ENCODE assay signal across 19 cellular contexts in genomic region chr3:119945286-119945685, GRCh38.
A peak's percentile ranks its signal among the peaks of the same experiment; 100 is the strongest.
DNase-seq lines count a peak whose midpoint lies in the region; ATAC-seq, FAIRE-seq and TF ChIP-seq lines count a peak whose summit lies in the region.
"Had no signal": no experiment of that assay in that cellular context is flagged by ENCODE, and none has a peak within 500 bp of the region (broad histone marks: within the 10 kb centered on the region; RNA-seq: fewer than 3 reads in every experiment).

No MANE protein-coding gene starts in this region.

- H3K27ac ChIP-seq in SK-N-SH (ENCODE audit: low read depth in 2 of 2, low read length in 1 of 2) (no peak overlapping the region), K562 (ENCODE audit: extremely low read depth, low read depth, low read length) (no peak overlapping the region), small intestine (ENCODE audit: low read depth in 1 of 2, low read length in 1 of 2) (no peak overlapping the region)
- H3K27ac ChIP-seq: 22Rv1 had no signal

- no peaks in the 10 kb centered on the region for H3K9me1 ChIP-seq in K562 (ENCODE audit: control insufficient read depth, insufficient read depth, low read length)

- WGBS in SK-N-SH (ENCODE audit: low lambda C conversion rate) = 6% methylated on average over 1 of the region's 1 CpG
- 0% methylated on average over 1 of the region's 1 CpG for WGBS in K562 (ENCODE audit: insufficient coverage, low coverage, missing lambda C conversion rate)
- WGBS in small intestine, 3 donors = 7 to 28% (median 13%) methylated on average over 1 of the region's 1 CpG

- TF ChIP-seq CTCF in SK-N-SH (IDR thresholded peaks at IDR 0.05) = no peak
- no peak for TF ChIP-seq CTCF in K562 (IDR thresholded peaks at IDR 0.05 in 2 of 3, conservative IDR thresholded peaks at IDR 0.05 in 1 of 3; ENCODE audit: insufficient read depth in 2 of 3, low read depth in 1 of 3, low read length in 3 of 3)

- no peaks in the 10 kb centered on the region for H3K9me3 ChIP-seq in SK-N-SH
- no peaks in the 10 kb centered on the region for H3K9me3 ChIP-seq in K562 (replicated peaks; ENCODE audit: control insufficient read depth, insufficient read depth, low read depth, low read length)
- no peaks in the 10 kb centered on the region for H3K9me3 ChIP-seq in small intestine (ENCODE audit: control insufficient read depth, low read depth)

- no peak overlapping the region for H3K9ac ChIP-seq in SK-N-SH
- H3K9ac ChIP-seq in K562 (ENCODE audit: insufficient read depth in 1 of 2, low read depth in 2 of 2, low read length in 2 of 2) = no peak overlapping the region

- H3K36me3 ChIP-seq in SK-N-SH (replicated peaks in 1 of 2; ENCODE audit: control insufficient read depth in 1 of 2, insufficient read depth in 2 of 2, low read length in 1 of 2) (peaks cover 0 to 31% of the 10 kb centered on the region in 2 experiments), K562 (ENCODE audit: control insufficient read depth, insufficient read depth, low read length) (0 out of 3 replicates have a peak, but pooled peaks cover 6% of the 10 kb centered on the region), small intestine (ENCODE audit: control insufficient read depth in 2 of 2, insufficient read depth in 2 of 2, low read length in 2 of 2) (no peaks in the 10 kb centered on the region)

- no peak for ATAC-seq in SK-N-SH treated with all-trans-retinoic acid at 6 μM for 48 hours
- ATAC-seq in K562 = no peak; the same call in 2 of the 3 replicates
- no peak for ATAC-seq in HG03039 (IDR thresholded peaks at IDR 0.05; ENCODE audit: unreplicated experiment)

- TF ChIP-seq POLR2A in K562 (conservative IDR thresholded peaks at IDR 0.05) = no peak

- FAIRE-seq in K562 (lab: Jason Lieb, UNC) = peak; percentile 37
- no peak for FAIRE-seq in small intestine (lab: Jason Lieb, UNC)
- FAIRE-seq: GM12891 had no signal

- DNase-seq in SK-N-SH = peak; percentile 17
- peak; percentile 43 for DNase-seq in NCI-H82 treated with DMSO at 0.1 percent for 48 hours (lab: John Stamatoyannopoulos, UW; ENCODE audit: unreplicated experiment)
- DNase-seq in K562 (ENCODE audit: extremely low read depth in 1 of 4, low spot score in 3 of 4) = peak; percentile 9 to 42 (median 24)
- DNase-seq in small intestine = peak; percentile 52
- no peak for DNase-seq in NCI-H2171 treated with DMSO at 0.1 percent for 48 hours (lab: John Stamatoyannopoulos, UW)
- DNase-seq in NCI-H1417 (lab: John Stamatoyannopoulos, UW) = no peak
- DNase-seq: CD4-positive, alpha-beta T cell; DMS53; EL; Kasumi-1; NCI-H1105 treated with DMSO at 0.1 percent for 48 hours; NCI-H1694 treated with DMSO at 0.1 percent for 48 hours; NCI-H2107; NCI-H226; NCI-H524 had no signal

- intact Hi-C loops in K562 (cut with micrococcal nuclease) = no loop called here

- H3K4me1 ChIP-seq in SK-N-SH (ENCODE audit: control insufficient read depth in 1 of 2, insufficient read depth in 2 of 2, low read depth in 1 of 2, low read length in 1 of 2) (peaks cover 0 to 9% of the 10 kb centered on the region in 2 experiments; a peak in 3 of 4 replicates), K562 (replicated peaks in 1 of 2; ENCODE audit: control insufficient read depth in 2 of 2, insufficient read depth in 2 of 2, low read length in 2 of 2) (no peaks in the 10 kb centered on the region; a peak in 2 of 5 replicates), small intestine (ENCODE audit: control insufficient read depth in 2 of 2, insufficient read depth in 1 of 2, low read depth in 1 of 2, low read length in 1 of 2) (peaks cover 3 to 4% of the 10 kb centered on the region in 2 donors)

- no TSS peak for BruUV-seq in K562 (replicated peaks; lab: Mats Ljungman, UMichigan)

- TF ChIP-seq RAD21 in SK-N-SH (IDR thresholded peaks at IDR 0.05; ENCODE audit: low read length) (no peak), K562 (CRISPR knock-in tag; conservative IDR thresholded peaks at IDR 0.05 in 1 of 2, IDR thresholded peaks at IDR 0.05 in 1 of 2) (no peak)

- TF ChIP-seq EP300 in SK-N-SH (IDR thresholded peaks at IDR 0.05; ENCODE audit: borderline replicate concordance in 1 of 2, low read depth in 1 of 2, low read length in 1 of 2) (no peak), K562 (IDR thresholded peaks at IDR 0.05; ENCODE audit: low read length) (no peak; the same call in 1 of the 2 replicates)

- CTCF ChIA-PET in SK-N-SH (lab: Yijun Ruan, JAX) (interaction anchor here (1.2 to 2.1 kb wide), 2 partner anchors 10 to 52 kb away, joined by 3 to 6 read pairs; no protein-coding TSS in a partner anchor), K562 (lab: Yijun Ruan, JAX; ENCODE audit: low intra/inter-chr PET ratio) (no interaction called here)

- POLR2A ChIA-PET in SK-N-SH (lab: Yijun Ruan, JAX) (interaction anchor here (0.6 kb wide), 1 partner anchor 20 kb away, joined by 3 read pairs; no protein-coding TSS in a partner anchor), K562 (lab: Yijun Ruan, JAX) (interaction anchor here (1.0 to 1.5 kb wide), 3 partner anchors 10 to 150 kb away, joined by 3 to 5 read pairs (median 5); no protein-coding TSS in a partner anchor)

- no peak overlapping the region for H3K4me2 ChIP-seq in SK-N-SH
- H3K4me2 ChIP-seq in K562 (ENCODE audit: insufficient read depth, low read length) = no peak overlapping the region

- no peak overlapping the region for H2AFZ ChIP-seq in SK-N-SH (ENCODE audit: low read depth)
- H2AFZ ChIP-seq in K562 (ENCODE audit: low read depth, low read length) = no peak overlapping the region

- in situ Hi-C loops in K562 (cut with MboI) = no loop called here

- no peak overlapping the region for H3K4me3 ChIP-seq in SK-N-SH (ENCODE audit: low read depth in 2 of 2, low read length in 1 of 2)
- H3K4me3 ChIP-seq in K562 = no peak overlapping the region
- no peak overlapping the region for H3K4me3 ChIP-seq in small intestine (ENCODE audit: low read depth in 1 of 2, low read length in 2 of 2)

- H3K9me2 ChIP-seq in SK-N-SH = no peaks in the 10 kb centered on the region

- H3F3A ChIP-seq in SK-N-SH (replicated peaks; ENCODE audit: insufficient read depth) = no peaks in the 10 kb centered on the region

- H4K20me1 ChIP-seq in SK-N-SH (ENCODE audit: insufficient read depth) (peaks cover 30% of the 10 kb centered on the region), K562 (replicated peaks; ENCODE audit: control insufficient read depth, insufficient read depth, low read length) (peaks cover 11% of the 10 kb centered on the region; the same call in 1 of the 2 replicates)

- H3K27me3 ChIP-seq in SK-N-SH (ENCODE audit: insufficient read depth) (no peaks in the 10 kb centered on the region), K562 (ENCODE audit: control insufficient read depth in 2 of 2, insufficient read depth in 2 of 2, low read length in 2 of 2) (no peaks in the 10 kb centered on the region), small intestine (ENCODE audit: control insufficient read depth in 2 of 2, insufficient read depth in 2 of 2, low read length in 2 of 2) (no peaks in the 10 kb centered on the region)

- H3K79me2 ChIP-seq in SK-N-SH (ENCODE audit: insufficient read depth) = peaks cover 51% of the 10 kb centered on the region
- H3K79me2 ChIP-seq in K562 (ENCODE audit: control insufficient read depth, insufficient read depth, low read length) = no peaks in the 10 kb centered on the region; the same call in 2 of the 3 replicates

TF ChIP-seq in SK-N-SH, 30 proteins besides CTCF, POLR2A, EP300 and RAD21 (continues in another document):
- no peak for TF ChIP-seq CHD2 (IDR thresholded peaks at IDR 0.05; ENCODE audit: low read length, partially characterized antibody)
- TF ChIP-seq FOXJ3 (CRISPR knock-in tag; IDR thresholded peaks at IDR 0.05) = no peak

TF ChIP-seq in SK-N-SH treated with all-trans-retinoic acid at 6 μM for 48 hours, 23 proteins besides CTCF, POLR2A, EP300 and RAD21:
- TF ChIP-seq ISL1 (CRISPR knock-in tag; IDR thresholded peaks at IDR 0.05) = no peak
- no peak for TF ChIP-seq ZNF8 (CRISPR knock-in tag; IDR thresholded peaks at IDR 0.05)

TF ChIP-seq in K562, 482 proteins besides CTCF, POLR2A, EP300 and RAD21 (continues in another document):
- TF ChIP-seq RCOR1 (IDR thresholded peaks at IDR 0.05; ENCODE audit: borderline replicate concordance in 1 of 2, low read depth in 2 of 2, low read length in 2 of 2) (peak in 1 of 2 experiments; percentile 78; a peak in 2 of 4 replicates), MTA2 (IDR thresholded peaks at IDR 0.05; ENCODE audit: low read depth) (peak; percentile 28; the same call in 1 of the 2 replicates), MTA1 (IDR thresholded peaks at IDR 0.05; ENCODE audit: borderline replicate concordance) (no peak), NCOR1 (IDR thresholded peaks at IDR 0.05) (peak; percentile 46; the same call in 1 of the 2 replicates), ZNF449 (CRISPR knock-in tag; IDR thresholded peaks at IDR 0.05) (no peak), TGIF2 (CRISPR knock-in tag; IDR thresholded peaks at IDR 0.05) (no peak), MEIS2 (IDR thresholded peaks at IDR 0.05; ENCODE audit: partially characterized antibody) (peak; percentile 25), CREM (IDR thresholded peaks at IDR 0.05; ENCODE audit: low read depth) (no peak), FOXP1 (CRISPR knock-in tag; IDR thresholded peaks at IDR 0.05) (no peak), NFE2 (IDR thresholded peaks at IDR 0.05; ENCODE audit: low read depth) (no peak)
- TF ChIP-seq, protein P1, sequence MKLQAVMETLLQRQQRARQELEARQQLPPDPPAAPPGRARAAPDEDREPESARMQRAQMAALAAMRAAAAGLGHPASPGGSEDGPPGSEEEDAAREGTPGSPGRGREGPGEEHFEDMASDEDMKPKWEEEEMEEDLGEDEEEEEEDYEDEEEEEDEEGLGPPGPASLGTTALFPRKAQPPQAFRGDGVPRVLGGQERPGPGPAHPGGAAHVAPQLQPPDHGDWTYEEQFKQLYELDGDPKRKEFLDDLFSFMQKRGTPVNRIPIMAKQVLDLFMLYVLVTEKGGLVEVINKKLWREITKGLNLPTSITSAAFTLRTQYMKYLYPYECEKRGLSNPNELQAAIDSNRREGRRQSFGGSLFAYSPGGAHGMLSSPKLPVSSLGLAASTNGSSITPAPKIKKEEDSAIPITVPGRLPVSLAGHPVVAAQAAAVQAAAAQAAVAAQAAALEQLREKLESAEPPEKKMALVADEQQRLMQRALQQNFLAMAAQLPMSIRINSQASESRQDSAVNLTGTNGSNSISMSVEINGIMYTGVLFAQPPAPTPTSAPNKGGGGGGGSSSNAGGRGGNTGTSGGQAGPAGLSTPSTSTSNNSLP (IDR thresholded peaks at IDR 0.05; ENCODE audit: borderline replicate concordance, low read depth, low read length) = no peak

Comparison
In these comparisons a context has a peak if more than half of its experiments do, and no peak if none do; other contexts are left out.
1. DNase-seq: peak in SK-N-SH (single experiment), NCI-H82 treated with DMSO at 0.1 percent for 48 hours (single experiment), K562 (4 of 4) and small intestine (single experiment); none in NCI-H2171 treated with DMSO at 0.1 percent for 48 hours (single experiment) and NCI-H1417 (0 of 3).